Comparison of ENCODE assay signal across 15 cellular contexts in the genomic region with DNA sequence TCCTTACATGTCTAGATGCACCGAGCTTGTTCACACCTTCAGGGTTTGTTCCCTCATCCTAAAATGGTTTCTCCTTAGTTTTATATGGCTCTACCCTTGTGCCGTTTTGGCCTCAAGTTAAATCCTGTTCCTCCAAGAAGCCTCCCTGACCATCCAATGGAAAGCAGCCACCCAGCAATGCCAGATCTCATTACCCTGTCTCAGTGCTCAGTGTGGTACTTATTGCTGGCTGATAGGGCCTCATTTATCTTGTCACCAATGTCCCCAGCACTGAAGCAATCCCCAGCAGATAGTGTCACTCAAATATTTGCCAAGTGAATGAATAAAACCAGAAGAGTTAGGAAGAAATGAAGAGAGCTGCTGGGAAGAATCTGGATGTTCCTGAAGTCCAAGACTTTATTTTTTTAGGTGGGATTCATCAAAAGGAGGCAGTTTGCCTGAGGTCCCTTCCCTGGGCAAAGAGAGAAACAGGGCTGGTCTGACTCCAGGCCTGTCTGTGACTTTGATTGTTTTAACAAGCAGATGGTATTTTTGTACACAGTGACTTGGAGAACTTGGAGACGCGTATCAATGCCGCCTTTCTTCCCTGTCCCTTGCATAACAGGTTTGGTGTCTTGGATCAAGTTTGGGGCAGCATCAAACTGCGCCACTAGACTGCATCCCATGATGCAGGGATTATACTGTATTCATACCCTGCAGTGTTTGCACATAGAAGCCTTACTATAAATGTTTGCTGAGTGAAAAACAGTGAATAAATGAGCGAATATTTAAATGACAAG.
A peak's percentile ranks its signal among the peaks of the same experiment; 100 is the strongest.
DNase-seq lines count a peak whose midpoint lies in the region; ATAC-seq and TF ChIP-seq lines count a peak whose summit lies in the region.
"Had no signal": no experiment of that assay in that cellular context is flagged by ENCODE, and none has a peak within 500 bp of the region (broad histone marks: within the 10 kb centered on the region; RNA-seq: fewer than 3 reads in every experiment).

No MANE protein-coding gene starts in this region.

- TF ChIP-seq CTCF in left ventricle myocardium inferior (IDR thresholded peaks at IDR 0.05; ENCODE audit: borderline replicate concordance) (no peak), prostate gland (IDR thresholded peaks at IDR 0.05) (no peak)

- no peaks in the 10 kb centered on the region for H3K27me3 Mint-ChIP-seq in T-helper 17 cell

- H3K36me3 ChIP-seq in left ventricle myocardium inferior (no peaks in the 10 kb centered on the region), prostate gland (no peaks in the 10 kb centered on the region)
- H3K36me3 ChIP-seq: HAP-1 had no signal

- no peak for DNase-seq in T-helper 17 cell
- DNase-seq in Right ventricle myocardium superior, result no peak
- peak; percentile 25 for DNase-seq in left ventricle myocardium inferior
- DNase-seq in prostate gland (ENCODE audit: low spot score), result peak; percentile 84
- DNase-seq in substantia nigra (lab: John Stamatoyannopoulos, UW), result no peak
- no peak for DNase-seq in ureter (ENCODE audit: low spot score)
- DNase-seq in 8988T, result no peak
- DNase-seq: CD8-positive, alpha-beta T cell; COR-L47; DMS153; DND-41; GDM1 had no signal

- H3K4me3 ChIP-seq in left ventricle myocardium inferior, result peak overlapping the region; percentile 63
- H3K4me3 ChIP-seq in prostate gland, result no peak overlapping the region
- H3K4me3 ChIP-seq: HAP-1 had no signal

- H3K27ac Mint-ChIP-seq in T-helper 17 cell, result peak overlapping the region; percentile 19
- H3K27ac Mint-ChIP-seq: CD8-positive, alpha-beta T cell had no signal

- H3K27ac ChIP-seq in left ventricle myocardium inferior (replicated peaks) (peak overlapping the region; percentile 70), prostate gland (peak overlapping the region; percentile 47 to 77), substantia nigra (ENCODE audit: low read depth, low read length, poor library complexity, severe bottlenecking) (no peak overlapping the region)

- H3K4me1 ChIP-seq in left ventricle myocardium inferior, result peaks cover 64% of the 10 kb centered on the region
- peaks cover 3% of the 10 kb centered on the region for H3K4me1 ChIP-seq in prostate gland (replicated peaks)
- H3K4me1 ChIP-seq: HAP-1 had no signal

- no peak for TF ChIP-seq POLR2A in prostate gland (IDR thresholded peaks at IDR 0.05)

- H3K9me3 ChIP-seq in T-helper 17 cell (ENCODE audit: control insufficient read depth, low read length, poor library complexity, severe bottlenecking) (no peaks in the 10 kb centered on the region), left ventricle myocardium inferior (replicated peaks) (no peaks in the 10 kb centered on the region), prostate gland (no peaks in the 10 kb centered on the region)
- H3K9me3 ChIP-seq: HAP-1 had no signal

- WGBS in prostate gland, result 61% methylated on average over 7 of the region's 7 CpGs

- peaks cover 29% of the 10 kb centered on the region for H3K4me1 Mint-ChIP-seq in T-helper 17 cell

- intact Hi-C loops in Right ventricle myocardium superior (cut with DNase I), result no loop called here
- intact Hi-C loops in left ventricle myocardium inferior (cut with micrococcal nuclease), result no loop called here
- intact Hi-C loops in prostate gland (cut with DNase I), result no loop called here

- peaks cover 6% of the 10 kb centered on the region for H3K36me3 Mint-ChIP-seq in T-helper 17 cell (ENCODE audit: low read depth)

- ATAC-seq in T-helper 17 cell (no peak), Right ventricle myocardium superior (ENCODE audit: poor library complexity) (peak; percentile 79)
- ATAC-seq: CD8-positive, alpha-beta T cell; HepG2 had no signal

- H3K4me3 Mint-ChIP-seq in T-helper 17 cell, result no peak overlapping the region
- H3K4me3 Mint-ChIP-seq: CD14-positive monocyte; CD8-positive, alpha-beta T cell had no signal

- no peaks in the 10 kb centered on the region for H3K27me3 ChIP-seq in left ventricle myocardium inferior (ENCODE audit: low read depth)
- no peaks in the 10 kb centered on the region for H3K27me3 ChIP-seq in prostate gland (replicated peaks; ENCODE audit: insufficient read depth)

Comparison
In these comparisons a context has a peak if more than half of its experiments do, and no peak if none do; other contexts are left out.
1. DNase-seq: peak in left ventricle myocardium inferior (single experiment) and prostate gland (single experiment); none in T-helper 17 cell (0 of 3), Right ventricle myocardium superior (single experiment), substantia nigra (0 of 49), ureter (single experiment) and 8988T (single experiment).